ENCODE assay signal across 25 cellular contexts in genomic region chr5:108054349-108054748, GRCh38.
"Had no signal": no experiment of that assay in that cellular context is flagged by ENCODE, and none has a peak within 500 bp of the region (broad histone marks: within the 10 kb centered on the region; RNA-seq: fewer than 3 reads in every experiment).

No MANE protein-coding gene starts in this region.

- ATAC-seq: Panc1, PC-3 had no signal

- H3K4me1 ChIP-seq: SJSA1 had no signal

- H3K27ac ChIP-seq: RWPE1, SJSA1, SK-N-MC had no signal

- DNase-seq: Karpas-422; KG1; MG63; NCI-H1048; NCI-H1105; NCI-H1417; NCI-H1436 treated with DMSO at 0.1 percent for 48 hours; NCI-H1694; NCI-H1930; NCI-H2081; NCI-H2107; NCI-H2171; NCI-H226; NCI-H446; NCI-H510A; NCI-H524 treated with DMSO at 0.1 percent for 48 hours; NCI-H69; NCI-H774; NK-92 treated with Interleukin-12 subunit alpha and Interleukin-12 subunit beta, amount 100 ng/mL, for 24 hours; PC-3; SHP77 had no signal

- H3K27me3 ChIP-seq: MG63, SJSA1 had no signal

- H3K36me3 ChIP-seq: MG63, SJSA1 had no signal

- H3K4me3 ChIP-seq: MG63, SJSA1, SK-N-MC had no signal

- H3K9me3 ChIP-seq: SJSA1 had no signal
